Comparison of ENCODE assay signal across 8 cellular contexts in genomic region chr19:17076539-17076919, GRCh38. TPM values are rescaled to one million over a fixed set of nuclear protein-coding genes. Genes with fewer than 3 reads are reported as not detected.
DNase-seq lines count a peak whose midpoint lies in the region; ATAC-seq and TF ChIP-seq lines count a peak whose summit lies in the region.

No MANE protein-coding gene starts in this region.

- H3K36me3 ChIP-seq in ES-I3 (ENCODE audit: insufficient read depth, low read length) (peaks cover 3% of the 10 kb centered on the region; the same call in 1 of the 2 replicates), NT2/D1 (ENCODE audit: insufficient read depth, insufficient read length, low read length) (peaks cover 44% of the 10 kb centered on the region), upper lobe of right lung (peaks cover under 1% of the 10 kb centered on the region)

- no peaks in the 10 kb centered on the region for H3K9me3 Mint-ChIP-seq in memory B cell

- no peak for TF ChIP-seq CTCF in upper lobe of right lung (IDR thresholded peaks at IDR 0.05)

- no peaks in the 10 kb centered on the region for H3K27me3 ChIP-seq in NT2/D1 (ENCODE audit: insufficient read depth, insufficient read length)
- no peaks in the 10 kb centered on the region for H3K27me3 ChIP-seq in upper lobe of right lung

- H3K9ac ChIP-seq in ES-I3 (ENCODE audit: low read depth, low read length) (peak overlapping the region; percentile 76), NT2/D1 (ENCODE audit: insufficient read length, low read depth) (peak overlapping the region; percentile 90)

- ATAC-seq in memory B cell (ENCODE audit: low read depth) (no peak), upper lobe of right lung (no peak)

- H3K4me1 ChIP-seq in ES-I3 (ENCODE audit: insufficient read depth, low read length) = peaks cover 26% of the 10 kb centered on the region
- H3K4me1 ChIP-seq in NT2/D1 (ENCODE audit: insufficient read depth, insufficient read length) = peaks cover 31% of the 10 kb centered on the region
- H3K4me1 ChIP-seq in upper lobe of right lung = peaks cover 57% of the 10 kb centered on the region

- in situ Hi-C loops in T47D (cut with HindIII; ENCODE audit: low pct_unique_long_range_greater_than_20kb, low sequenced_read_pairs) = no loop called here

- H3K4me1 Mint-ChIP-seq in memory B cell = peaks cover 55% of the 10 kb centered on the region

- DNase-seq in NT2/D1 (ENCODE audit: low read depth, low spot score) = no peak
- peak; percentile 33 for DNase-seq in T47D (ENCODE audit: low read depth in 1 of 2, low spot score in 1 of 2)
- no peak for DNase-seq in memory B cell (ENCODE audit: low spot score in 2 of 2)
- no peak for DNase-seq in upper lobe of right lung
- no peak for DNase-seq in COR-L47 (lab: John Stamatoyannopoulos, UW)
- no peak for DNase-seq in SHP77 treated with DMSO at 0.1 percent for 48 hours (lab: John Stamatoyannopoulos, UW)
- no peak for DNase-seq in SW480 (ENCODE audit: low spot score)

- H3K4me3 Mint-ChIP-seq in memory B cell = peak overlapping the region; percentile 99

- H3K36me3 Mint-ChIP-seq in memory B cell = peaks cover 3% of the 10 kb centered on the region

- no peaks in the 10 kb centered on the region for H3K27me3 Mint-ChIP-seq in memory B cell

- H3K27ac ChIP-seq in upper lobe of right lung = peak overlapping the region; percentile 55

- H3K9me3 ChIP-seq in ES-I3 (ENCODE audit: control insufficient read depth, insufficient read depth, low read length) = no peaks in the 10 kb centered on the region
- no peaks in the 10 kb centered on the region for H3K9me3 ChIP-seq in NT2/D1 (ENCODE audit: insufficient read depth, low read length)
- no peaks in the 10 kb centered on the region for H3K9me3 ChIP-seq in upper lobe of right lung

- peak overlapping the region; percentile 97 for H3K27ac Mint-ChIP-seq in memory B cell

- peak overlapping the region; percentile 82 for H3K4me3 ChIP-seq in NT2/D1 (ENCODE audit: insufficient read length, low read depth)
- peak overlapping the region; percentile 66 for H3K4me3 ChIP-seq in upper lobe of right lung

- intact Hi-C loops in upper lobe of right lung (cut with DNase I) = no loop called here

RNA-seq across cellular contexts. Expression of gene MYO9B, which starts 1.0 kb away (rescaled TPM):
- total RNA-seq in upper lobe of right lung = 137 TPM

RNA-seq across cellular contexts. Expression of gene HAUS8, which starts 1.3 kb away (rescaled TPM):
- 8.1 TPM for total RNA-seq in upper lobe of right lung

RNA-seq across cellular contexts. Expression of gene CPAMD8, which starts 49.9 kb away (rescaled TPM):
- total RNA-seq in upper lobe of right lung = 50.9 TPM

Comparison
In these comparisons a context has a peak if more than half of its experiments do, and no peak if none do; other contexts are left out.
1. DNase-seq: peak in T47D (2 of 2); none in NT2/D1 (single experiment), memory B cell (0 of 2), upper lobe of right lung (single experiment), COR-L47 (single experiment), SHP77 treated with DMSO at 0.1 percent for 48 hours (single experiment) and SW480 (single experiment).